In the genomic region with DNA sequence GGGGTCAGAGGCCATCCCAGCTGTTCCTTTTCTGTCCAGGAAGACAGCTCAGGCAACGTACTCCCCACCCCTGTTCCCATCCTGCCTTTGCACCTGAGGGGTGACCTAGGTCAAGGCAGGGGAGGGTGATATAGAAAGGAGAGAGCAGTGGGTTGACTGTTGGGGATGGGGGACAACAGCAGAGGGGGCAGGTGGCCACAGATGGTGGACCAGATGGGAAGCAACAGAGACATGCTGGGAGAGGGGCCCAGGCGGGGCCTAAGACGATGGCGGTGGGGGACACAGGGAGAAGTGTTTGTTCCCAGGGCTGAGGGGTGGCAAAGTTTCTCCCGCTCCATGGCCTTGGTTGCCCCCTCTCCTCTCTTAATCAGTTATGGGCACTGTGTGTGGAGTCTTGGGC, we compare ENCODE assay signal across 18 cellular contexts. TPM values are rescaled to one million over a fixed set of nuclear protein-coding genes. Genes with fewer than 3 reads are reported as not detected.
DNase-seq lines count a peak whose midpoint lies in the region; ATAC-seq and TF ChIP-seq lines count a peak whose summit lies in the region.
"Had no signal": no experiment of that assay in that cellular context is flagged by ENCODE, and none has a peak within 500 bp of the region (broad histone marks: within the 10 kb centered on the region; RNA-seq: fewer than 3 reads in every experiment).

No MANE protein-coding gene starts in this region.

- no peak overlapping the region for H4K5ac ChIP-seq in mesendoderm (ENCODE audit: low read length)

- peaks cover 5% of the 10 kb centered on the region for H3K36me3 Mint-ChIP-seq in Calu3 (ENCODE audit: insufficient read depth, unreplicated experiment)

- H2BK120ac ChIP-seq in mesendoderm (ENCODE audit: low read depth, low read length), result no peak overlapping the region

- intact Hi-C loops in Right ventricle myocardium superior (cut with DNase I), result no loop called here
- intact Hi-C loops in heart left ventricle (cut with DNase I), result loop anchor here in 1 of 10 donors (10.0 kb wide), 1 partner anchor 141 kb away; a partner anchor contains a TSS
- intact Hi-C loops in mammary epithelial cell (cut with micrococcal nuclease), result loop anchor here (1.0 kb wide), 1 partner anchor 54 kb away; no protein-coding TSS in a partner anchor
- intact Hi-C loops in aorta (cut with DNase I), result no loop called here
- intact Hi-C loops in Calu3 (cut with micrococcal nuclease; ENCODE audit: unreplicated experiment), result no loop called here

- 90 to 94% (median 92%) methylated on average over 5 of the region's 5 CpGs for whole genome bisulfite sequencing in heart left ventricle, 4 donors
- 97% methylated on average over 4 of the region's 5 CpGs for WGBS in mammary epithelial cell (ENCODE audit: low coverage, missing lambda C conversion rate)
- WGBS in mesendoderm (ENCODE audit: extremely low coverage, insufficient coverage, low lambda C conversion rate), result no CpG with 5 or more reads among the region's 5 CpGs
- WGBS in aorta, 2 donors, result 95 to 98% methylated on average over 5 of the region's 5 CpGs

- H3K27me3 Mint-ChIP-seq in Calu3 (ENCODE audit: unreplicated experiment), result no peaks in the 10 kb centered on the region

- H3K18ac ChIP-seq in mesendoderm (ENCODE audit: low read length), result no peak overlapping the region

- TF ChIP-seq CTCF in heart left ventricle (IDR thresholded peaks at IDR 0.05), result no peak
- no peak for TF ChIP-seq CTCF in mammary epithelial cell (conservative IDR thresholded peaks at IDR 0.05 in 1 of 2, IDR thresholded peaks at IDR 0.05 in 1 of 2; ENCODE audit: extremely low read depth in 1 of 2, insufficient read depth in 1 of 2, low read depth in 1 of 2, low read length in 2 of 2)
- TF ChIP-seq CTCF in Calu3 (IDR thresholded peaks at IDR 0.05; ENCODE audit: unreplicated experiment), result no peak

- peak; percentile 32 for DNase-seq in Right ventricle myocardium superior
- DNase-seq in heart left ventricle, result no peak
- DNase-seq in mammary epithelial cell, result no peak
- DNase-seq in mesendoderm, result no peak
- peak; percentile 38 to 65 for DNase-seq in aorta
- no peak for DNase-seq in hepatic stellate cell (ENCODE audit: low spot score)
- DNase-seq in Calu3, result no peak
- DNase-seq: activated CD4-positive, alpha-beta T cell treated with anti-CD3 and anti-CD28 coated beads for 1 hour; activated naive CD4-positive, alpha-beta T cell treated with anti-CD3 and anti-CD28 coated beads for 36 hours; NCI-H2081; NCI-H748 treated with DMSO at 0.1 percent for 48 hours; stimulated activated CD4-positive, alpha-beta T cell treated with anti-CD3 and anti-CD28 coated beads, Interleukin-2, amount 100 ng/mL, for 48 hours; transverse colon had no signal

- H3K27ac Mint-ChIP-seq in Calu3 (ENCODE audit: unreplicated experiment), result no peak overlapping the region
- H3K27ac Mint-ChIP-seq: activated naive CD4-positive, alpha-beta T cell treated with anti-CD3 and anti-CD28 coated beads for 36 hours had no signal

- no peak overlapping the region for H3K23ac ChIP-seq in mesendoderm (ENCODE audit: low read length)

- H3K4me3 ChIP-seq in heart left ventricle, result no peak overlapping the region
- peak overlapping the region in 1 of 3 experiments; percentile 26 for H3K4me3 ChIP-seq in mammary epithelial cell (replicated peaks in 1 of 3; ENCODE audit: insufficient read depth in 1 of 3, low read depth in 2 of 3, low read length in 3 of 3)
- no peak overlapping the region for H3K4me3 ChIP-seq in mesendoderm (ENCODE audit: low read length)
- H3K4me3 ChIP-seq in aorta (ENCODE audit: low read length in 2 of 2), result no peak overlapping the region
- H3K4me3 ChIP-seq: transverse colon had no signal

- no peaks in the 10 kb centered on the region for H3K79me1 ChIP-seq in mesendoderm (ENCODE audit: low read length)

- no peaks in the 10 kb centered on the region for H3K9me3 Mint-ChIP-seq in Calu3 (ENCODE audit: low read depth, unreplicated experiment)
- H3K9me3 Mint-ChIP-seq: activated naive CD4-positive, alpha-beta T cell treated with anti-CD3 and anti-CD28 coated beads for 36 hours; T-helper 1 cell treated with Interleukin-12 subunit alpha and Interleukin-12 subunit beta and Interleukin-4 antibody, amounts not matched to agents 30 μg/mL and 1 μg/mL, for 36 hours had no signal

- BruUV-seq in mammary epithelial cell (replicated peaks; lab: Mats Ljungman, UMichigan), result no TSS peak
- BruUV-seq in Calu3 (replicated peaks; lab: Mats Ljungman, UMichigan), result no TSS peak

- H3K4me3 Mint-ChIP-seq in Calu3 (ENCODE audit: low read depth, unreplicated experiment), result no peak overlapping the region
- H3K4me3 Mint-ChIP-seq: activated naive CD4-positive, alpha-beta T cell treated with anti-CD3 and anti-CD28 coated beads for 36 hours; T-helper 1 cell treated with Interleukin-12 subunit alpha and Interleukin-12 subunit beta and Interleukin-4 antibody, amounts not matched to agents 30 μg/mL and 1 μg/mL, for 36 hours had no signal

- H3K4me1 Mint-ChIP-seq in Calu3 (ENCODE audit: low read depth, unreplicated experiment), result peaks cover 14% of the 10 kb centered on the region

- H3K4me2 ChIP-seq in mammary epithelial cell (ENCODE audit: insufficient read depth, low read depth, low read length) (peak overlapping the region; percentile 90), mesendoderm (ENCODE audit: low read length) (no peak overlapping the region)

- H3K27ac ChIP-seq in heart left ventricle, result no peak overlapping the region
- no peak overlapping the region for H3K27ac ChIP-seq in mammary epithelial cell (ENCODE audit: insufficient read depth, low read depth, low read length)
- no peak overlapping the region for H3K27ac ChIP-seq in mesendoderm (ENCODE audit: low read depth, low read length)
- no peak overlapping the region for H3K27ac ChIP-seq in aorta (ENCODE audit: low read depth in 1 of 2, low read length in 2 of 2)

- in situ Hi-C loops in mammary epithelial cell (cut with MboI; ENCODE audit: low sequenced_read_pairs in 2 of 2), result no loop called here

- no peak overlapping the region for H4K8ac ChIP-seq in mesendoderm (ENCODE audit: low read depth, low read length)

- H3K9me3 ChIP-seq in heart left ventricle (no peaks in the 10 kb centered on the region), mammary epithelial cell (replicated peaks; ENCODE audit: insufficient read depth, low read length) (no peaks in the 10 kb centered on the region), aorta (ENCODE audit: control insufficient read depth, low read length) (no peaks in the 10 kb centered on the region)
- H3K9me3 ChIP-seq: transverse colon had no signal

- no peaks in the 10 kb centered on the region for H4K20me1 ChIP-seq in mammary epithelial cell (ENCODE audit: insufficient read depth, low read length)

- H3K9ac ChIP-seq in mammary epithelial cell (ENCODE audit: insufficient read depth, low read length) (no peak overlapping the region), mesendoderm (ENCODE audit: low read length) (no peak overlapping the region)

- no peak for TF ChIP-seq POLR2A in heart left ventricle (IDR thresholded peaks at IDR 0.05)

- CTCF ChIA-PET in mammary epithelial cell (lab: Charles Lee; ENCODE audit: low non-redundant PET), result interaction anchor here (1.5 kb wide), 1 partner anchor 54 kb away, joined by 6 read pairs; no protein-coding TSS in a partner anchor
- CTCF ChIA-PET in Calu3 (lab: Charles Lee), result no interaction called here

- ATAC-seq in Right ventricle myocardium superior (ENCODE audit: poor library complexity), result no peak
- no peak for ATAC-seq in heart left ventricle
- no peak for ATAC-seq in aorta (ENCODE audit: low FRiP score)
- ATAC-seq in HG02870 (IDR thresholded peaks at IDR 0.05; ENCODE audit: unreplicated experiment), result no peak

- peaks cover 37% of the 10 kb centered on the region for H3K79me2 ChIP-seq in mammary epithelial cell (ENCODE audit: insufficient read depth, low read length)
- H3K79me2 ChIP-seq in mesendoderm (ENCODE audit: control insufficient read depth, insufficient read depth, low read length), result no peaks in the 10 kb centered on the region

- no peak overlapping the region for H2AK5ac ChIP-seq in mesendoderm (ENCODE audit: low read length)

- dilution Hi-C loops in mammary epithelial cell (cut with HindIII; ENCODE audit: low sequenced_read_pairs), result no loop called here

- H3K27me3 ChIP-seq in heart left ventricle, result peaks cover 0 to 3% (median 0%) of the 10 kb centered on the region in 9 donors
- no peaks in the 10 kb centered on the region for H3K27me3 ChIP-seq in mammary epithelial cell (ENCODE audit: insufficient read depth, low read length)
- no peaks in the 10 kb centered on the region for H3K27me3 ChIP-seq in mesendoderm (ENCODE audit: insufficient read depth, low read length, poor library complexity)
- no peaks in the 10 kb centered on the region for H3K27me3 ChIP-seq in aorta (ENCODE audit: control insufficient read depth in 1 of 2, insufficient read depth in 2 of 2, low read length in 1 of 2)
- H3K27me3 ChIP-seq: transverse colon had no signal

- no peak overlapping the region for H2BK5ac ChIP-seq in mesendoderm (ENCODE audit: low read length)

- H2AFZ ChIP-seq in mammary epithelial cell (ENCODE audit: low read depth, low read length), result no peak overlapping the region

- H3K36me3 ChIP-seq in heart left ventricle, result no peaks in the 10 kb centered on the region
- H3K36me3 ChIP-seq in mammary epithelial cell (ENCODE audit: insufficient read depth, low read length), result no peaks in the 10 kb centered on the region
- H3K36me3 ChIP-seq in mesendoderm (ENCODE audit: control insufficient read depth, insufficient read depth, low read length), result no peaks in the 10 kb centered on the region
- no peaks in the 10 kb centered on the region for H3K36me3 ChIP-seq in aorta (ENCODE audit: control insufficient read depth in 1 of 2, insufficient read depth in 2 of 2, low read length in 1 of 2)
- H3K36me3 ChIP-seq: transverse colon had no signal

- H3K4ac ChIP-seq in mesendoderm (ENCODE audit: low read depth, low read length), result no peak overlapping the region

- H3K56ac ChIP-seq in mesendoderm (ENCODE audit: low read length), result peak overlapping the region; percentile 47

- peaks cover 0 to 25% (median 16%) of the 10 kb centered on the region in 12 donors for H3K4me1 ChIP-seq in heart left ventricle
- peaks cover 46% of the 10 kb centered on the region for H3K4me1 ChIP-seq in mammary epithelial cell (ENCODE audit: insufficient read depth, low read length)
- peaks cover 10% of the 10 kb centered on the region for H3K4me1 ChIP-seq in mesendoderm (ENCODE audit: control insufficient read depth, low read depth, low read length)
- peaks cover 0 to 4% of the 10 kb centered on the region in 2 donors for H3K4me1 ChIP-seq in aorta (ENCODE audit: control insufficient read depth in 1 of 2, insufficient read depth in 2 of 2, low read length in 2 of 2)

- no peak overlapping the region for H2BK15ac ChIP-seq in mesendoderm (replicated peaks; ENCODE audit: low read depth)

RNA-seq across cellular contexts. Expression of a gene that starts 6.3 kb away (rescaled TPM):
- total RNA-seq in Right ventricle myocardium superior (6.3 TPM), heart left ventricle (10 to 100 TPM in 1 of 9 donors, 1 to 10 TPM in 8; 2.5 to 11.9 (median 8.6) TPM), mammary epithelial cell (10 to 100 TPM; 34.7 to 36.0 TPM), aorta (1 to 10 TPM; 1.6 to 4.2 TPM), Calu3 (2022) (5.1 and 5.3 TPM in 2 replicates)
- polyA plus RNA-seq in heart left ventricle (1 to 10 TPM; 1.6 to 2.1 TPM), mammary epithelial cell (17.4 TPM), aorta (1 to 10 TPM in 1 of 2 donors, under 1 TPM in 1; 0.38 to 2.1 TPM)
- polyA minus RNA-seq in mammary epithelial cell, result 49.9 TPM
- 2.9 TPM for polyA plus RNA-seq in mesendoderm (2013, experiment 1 of 2)
- 2.9 TPM for polyA plus RNA-seq in mesendoderm (2013, experiment 2 of 2)

RNA-seq across cellular contexts. Expression of a gene that starts 27.3 kb away (rescaled TPM):
- 0.73 TPM for total RNA-seq in Right ventricle myocardium superior
- total RNA-seq in heart left ventricle, result 1 to 10 TPM in 3 of 9 donors, under 1 TPM in 5, not detected in 1; 0.23 to 3.6 (median 0.60) TPM
- 1 to 10 TPM; 1.1 to 1.4 TPM for polyA plus RNA-seq in heart left ventricle
- 10 to 100 TPM in 1 of 2 donors, 1 to 10 TPM in 1; 4.3 to 24.0 TPM for total RNA-seq in mammary epithelial cell
- polyA plus RNA-seq in mammary epithelial cell, result 25.7 TPM
- 6.9 TPM for polyA minus RNA-seq in mammary epithelial cell
- polyA plus RNA-seq in mesendoderm (2013, experiment 1 of 2), result 57.7 TPM
- 61.1 TPM for polyA plus RNA-seq in mesendoderm (2013, experiment 2 of 2)
- total RNA-seq in aorta, result 1 to 10 TPM; 2.2 to 4.2 TPM
- 1 to 10 TPM; 1.3 to 7.8 TPM for polyA plus RNA-seq in aorta
- total RNA-seq in Calu3 (2022), result 17.1 and 21.3 TPM in 2 replicates

RNA-seq across cellular contexts. Expression of a gene that starts 42.0 kb away (rescaled TPM):
- total RNA-seq in Right ventricle myocardium superior (92.8 TPM), heart left ventricle (100 to 1,000 TPM in 6 of 9 donors, 10 to 100 TPM in 3; 88.5 to 113 (median 102) TPM), mammary epithelial cell (100 to 1,000 TPM; 349 to 468 TPM), aorta (100 to 1,000 TPM; 116 to 117 TPM), Calu3 (2022) (119 and 129 TPM in 2 replicates)
- polyA plus RNA-seq in heart left ventricle (100 to 1,000 TPM in 1 of 2 donors, 10 to 100 TPM in 1; 41.1 to 179 TPM), mammary epithelial cell (282 TPM), aorta (100 to 1,000 TPM; 109 to 159 TPM)
- 291 TPM for polyA minus RNA-seq in mammary epithelial cell
- polyA plus RNA-seq in mesendoderm (2013, experiment 1 of 2), result 108 TPM
- polyA plus RNA-seq in mesendoderm (2013, experiment 2 of 2), result 110 TPM

RNA-seq across cellular contexts. Expression of a gene that starts 51.1 kb away (rescaled TPM):
- total RNA-seq in Right ventricle myocardium superior (0.73 TPM), heart left ventricle (1 to 10 TPM in 2 of 9 donors, under 1 TPM in 4, not detected in 3; 0.44 to 2.5 (median 0.54) TPM), mammary epithelial cell (1 to 10 TPM in 1 of 2 donors, not detected in 1; 1.7 TPM), aorta (not detected), Calu3 (2022) (not detected in 2 replicates)
- polyA plus RNA-seq in heart left ventricle (under 1 TPM; 0.24 to 0.61 TPM), mammary epithelial cell (2.1 TPM), aorta (not detected)
- polyA minus RNA-seq in mammary epithelial cell, result not detected
- polyA plus RNA-seq in mesendoderm (2013, experiment 1 of 2), result 0.17 TPM
- 0.21 TPM for polyA plus RNA-seq in mesendoderm (2013, experiment 2 of 2)
- total RNA-seq: activated naive CD4-positive, alpha-beta T cell treated with anti-CD3 and anti-CD28 coated beads for 36 hours; fibroblast of villous mesenchyme; H4; RPMI7951; transverse colon had no signal

Comparison
In these comparisons a context has a peak if more than half of its experiments do, and no peak if none do; other contexts are left out.
1. DNase-seq: peak in Right ventricle myocardium superior (single experiment) and aorta (2 of 2); none in heart left ventricle (0 of 5), mammary epithelial cell (single experiment), mesendoderm (single experiment), hepatic stellate cell (single experiment) and Calu3 (single experiment).